ENCODE assay signal across 2 cellular contexts in genomic region chr5:146924132-146924531, GRCh38.
A peak's percentile ranks its signal among the peaks of the same experiment; 100 is the strongest.
TF ChIP-seq lines count a peak whose summit lies in the region.

No MANE protein-coding gene starts in this region.

TF ChIP-seq in HepG2, 621 proteins besides CTCF, POLR2A, EP300 and RAD21:
- no peak for TF ChIP-seq SP140L (CRISPR knock-in tag; IDR thresholded peaks at IDR 0.05; ENCODE audit: borderline replicate concordance)
- no peak for TF ChIP-seq STAT5B (CRISPR knock-in tag; IDR thresholded peaks at IDR 0.05)
- TF ChIP-seq NCOA2 (CRISPR knock-in tag; IDR thresholded peaks at IDR 0.05), result no peak
- no peak for TF ChIP-seq PLSCR1 (CRISPR knock-in tag; IDR thresholded peaks at IDR 0.05; ENCODE audit: borderline replicate concordance)
- TF ChIP-seq CBX1 (IDR thresholded peaks at IDR 0.05; ENCODE audit: low read depth), result no peak
- TF ChIP-seq, protein P1, sequence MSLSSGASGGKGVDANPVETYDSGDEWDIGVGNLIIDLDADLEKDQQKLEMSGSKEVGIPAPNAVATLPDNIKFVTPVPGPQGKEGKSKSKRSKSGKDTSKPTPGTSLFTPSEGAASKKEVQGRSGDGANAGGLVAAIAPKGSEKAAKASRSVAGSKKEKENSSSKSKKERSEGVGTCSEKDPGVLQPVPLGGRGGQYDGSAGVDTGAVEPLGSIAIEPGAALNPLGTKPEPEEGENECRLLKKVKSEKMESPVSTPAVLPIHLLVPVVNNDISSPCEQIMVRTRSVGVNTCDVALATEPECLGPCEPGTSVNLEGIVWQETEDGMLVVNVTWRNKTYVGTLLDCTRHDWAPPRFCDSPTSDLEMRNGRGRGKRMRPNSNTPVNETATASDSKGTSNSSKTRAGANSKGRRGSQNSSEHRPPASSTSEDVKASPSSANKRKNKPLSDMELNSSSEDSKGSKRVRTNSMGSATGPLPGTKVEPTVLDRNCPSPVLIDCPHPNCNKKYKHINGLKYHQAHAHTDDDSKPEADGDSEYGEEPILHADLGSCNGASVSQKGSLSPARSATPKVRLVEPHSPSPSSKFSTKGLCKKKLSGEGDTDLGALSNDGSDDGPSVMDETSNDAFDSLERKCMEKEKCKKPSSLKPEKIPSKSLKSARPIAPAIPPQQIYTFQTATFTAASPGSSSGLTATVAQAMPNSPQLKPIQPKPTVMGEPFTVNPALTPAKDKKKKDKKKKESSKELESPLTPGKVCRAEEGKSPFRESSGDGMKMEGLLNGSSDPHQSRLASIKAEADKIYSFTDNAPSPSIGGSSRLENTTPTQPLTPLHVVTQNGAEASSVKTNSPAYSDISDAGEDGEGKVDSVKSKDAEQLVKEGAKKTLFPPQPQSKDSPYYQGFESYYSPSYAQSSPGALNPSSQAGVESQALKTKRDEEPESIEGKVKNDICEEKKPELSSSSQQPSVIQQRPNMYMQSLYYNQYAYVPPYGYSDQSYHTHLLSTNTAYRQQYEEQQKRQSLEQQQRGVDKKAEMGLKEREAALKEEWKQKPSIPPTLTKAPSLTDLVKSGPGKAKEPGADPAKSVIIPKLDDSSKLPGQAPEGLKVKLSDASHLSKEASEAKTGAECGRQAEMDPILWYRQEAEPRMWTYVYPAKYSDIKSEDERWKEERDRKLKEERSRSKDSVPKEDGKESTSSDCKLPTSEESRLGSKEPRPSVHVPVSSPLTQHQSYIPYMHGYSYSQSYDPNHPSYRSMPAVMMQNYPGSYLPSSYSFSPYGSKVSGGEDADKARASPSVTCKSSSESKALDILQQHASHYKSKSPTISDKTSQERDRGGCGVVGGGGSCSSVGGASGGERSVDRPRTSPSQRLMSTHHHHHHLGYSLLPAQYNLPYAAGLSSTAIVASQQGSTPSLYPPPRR (CRISPR knock-in tag; IDR thresholded peaks at IDR 0.05; ENCODE audit: borderline replicate concordance), result no peak
- no peak for TF ChIP-seq ZMAT3 (CRISPR knock-in tag; conservative IDR thresholded peaks at IDR 0.05)
- TF ChIP-seq ZNF496 (CRISPR knock-in tag; IDR thresholded peaks at IDR 0.05; ENCODE audit: insufficient replicate concordance), result no peak
- no peak for TF ChIP-seq CENPBD1 (CRISPR knock-in tag; IDR thresholded peaks at IDR 0.05; ENCODE audit: borderline replicate concordance, low read depth)
- no peak for TF ChIP-seq HNF4G (IDR thresholded peaks at IDR 0.05; ENCODE audit: borderline replicate concordance, low read depth, low read length)
- TF ChIP-seq HNF4G (CRISPR knock-in tag; IDR thresholded peaks at IDR 0.05; ENCODE audit: borderline replicate concordance, low read depth), result no peak
- TF ChIP-seq CEBPB (IDR thresholded peaks at IDR 0.05; ENCODE audit: borderline replicate concordance, low read depth, low read length), result no peak
- TF ChIP-seq MAFF (IDR thresholded peaks at IDR 0.05; ENCODE audit: low read depth, low read length), result peak; percentile 30; the same call in 1 of the 2 replicates
- TF ChIP-seq MAFK (conservative IDR thresholded peaks at IDR 0.05 in 1 of 2, IDR thresholded peaks at IDR 0.05 in 1 of 2; ENCODE audit: low read length in 2 of 2), result peak; percentile 47 to 77

TF ChIP-seq in K562, 482 proteins besides CTCF, POLR2A, EP300 and RAD21:
- no peak for TF ChIP-seq PTBP1 (IDR thresholded peaks at IDR 0.05; ENCODE audit: low read depth, low read length)
- TF ChIP-seq ZNF76 (CRISPR knock-in tag; IDR thresholded peaks at IDR 0.05; ENCODE audit: borderline replicate concordance), result no peak
- peak; percentile 20; the same call in 1 of the 2 replicates for TF ChIP-seq C11orf30 (IDR thresholded peaks at IDR 0.05; ENCODE audit: low read depth)
